2 cellular contexts compared by ENCODE assay signal in the genomic region with DNA sequence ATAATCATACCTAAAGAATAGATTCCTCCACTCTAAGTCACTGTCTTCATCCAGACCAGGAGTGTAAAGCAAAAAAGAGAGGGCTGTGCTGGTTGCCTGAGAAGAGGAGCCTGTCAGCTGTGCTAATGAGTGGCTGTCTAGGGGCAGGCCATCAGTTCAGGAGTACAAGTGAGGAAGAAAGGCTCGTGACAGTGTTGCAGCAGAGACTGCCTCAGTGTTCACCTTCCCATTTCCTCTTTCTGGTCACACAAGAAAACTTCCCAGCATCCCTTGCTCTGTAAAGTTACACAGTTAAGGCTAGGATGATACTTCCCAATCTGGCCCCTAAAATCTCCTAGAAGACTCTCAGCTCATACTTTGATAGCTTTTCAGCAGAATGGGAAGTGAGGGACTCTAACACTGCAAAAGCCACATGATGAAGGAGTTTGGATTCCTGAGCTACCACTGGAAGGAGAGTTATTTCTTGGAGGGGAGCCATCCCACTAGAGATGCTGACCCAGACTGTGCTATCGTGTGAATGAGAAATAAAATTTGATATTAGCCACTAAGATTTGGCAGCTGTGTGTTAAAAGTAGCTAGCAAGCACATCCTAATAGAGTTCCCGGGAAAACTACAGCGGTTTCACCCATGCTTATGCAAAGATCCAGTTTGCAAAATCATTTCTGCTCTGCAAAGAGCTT.
TF ChIP-seq lines count a peak whose summit lies in the region.

No MANE protein-coding gene starts in this region.

TF ChIP-seq in HepG2, 621 proteins besides CTCF, POLR2A, EP300 and RAD21 (continued from another document):
- TF ChIP-seq, protein P1, sequence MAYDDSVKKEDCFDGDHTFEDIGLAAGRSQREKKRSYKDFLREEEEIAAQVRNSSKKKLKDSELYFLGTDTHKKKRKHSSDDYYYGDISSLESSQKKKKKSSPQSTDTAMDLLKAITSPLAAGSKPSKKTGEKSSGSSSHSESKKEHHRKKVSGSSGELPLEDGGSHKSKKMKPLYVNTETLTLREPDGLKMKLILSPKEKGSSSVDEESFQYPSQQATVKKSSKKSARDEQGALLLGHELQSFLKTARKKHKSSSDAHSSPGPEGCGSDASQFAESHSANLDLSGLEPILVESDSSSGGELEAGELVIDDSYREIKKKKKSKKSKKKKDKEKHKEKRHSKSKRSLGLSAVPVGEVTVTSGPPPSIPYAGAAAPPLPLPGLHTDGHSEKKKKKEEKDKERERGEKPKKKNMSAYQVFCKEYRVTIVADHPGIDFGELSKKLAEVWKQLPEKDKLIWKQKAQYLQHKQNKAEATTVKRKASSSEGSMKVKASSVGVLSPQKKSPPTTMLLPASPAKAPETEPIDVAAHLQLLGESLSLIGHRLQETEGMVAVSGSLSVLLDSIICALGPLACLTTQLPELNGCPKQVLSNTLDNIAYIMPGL (CRISPR knock-in tag; IDR thresholded peaks at IDR 0.05; ENCODE audit: borderline replicate concordance in 1 of 2, low read depth in 1 of 2), result no peak
- TF ChIP-seq ZNF501 (CRISPR knock-in tag; IDR thresholded peaks at IDR 0.05) (no peak), KIAA2018 (CRISPR knock-in tag; IDR thresholded peaks at IDR 0.05; ENCODE audit: borderline replicate concordance) (no peak), PTBP1 (IDR thresholded peaks at IDR 0.05; ENCODE audit: low read depth, low read length, poor library complexity, severe bottlenecking) (no peak), NAIF1 (CRISPR knock-in tag; IDR thresholded peaks at IDR 0.05; ENCODE audit: borderline replicate concordance) (no peak), DRAP1 (CRISPR knock-in tag; IDR thresholded peaks at IDR 0.05) (no peak), RFX3 (CRISPR knock-in tag; IDR thresholded peaks at IDR 0.05) (no peak), NR2C2 (CRISPR knock-in tag; IDR thresholded peaks at IDR 0.05; ENCODE audit: borderline replicate concordance) (no peak), ZZZ3 (CRISPR knock-in tag; IDR thresholded peaks at IDR 0.05; ENCODE audit: borderline replicate concordance) (no peak), REPIN1 (CRISPR knock-in tag; IDR thresholded peaks at IDR 0.05; ENCODE audit: borderline replicate concordance, low read depth) (no peak), MIER3 (CRISPR knock-in tag; IDR thresholded peaks at IDR 0.05; ENCODE audit: borderline replicate concordance) (no peak), ZBTB1 (CRISPR knock-in tag; IDR thresholded peaks at IDR 0.05; ENCODE audit: borderline replicate concordance) (no peak)

TF ChIP-seq in WTC11, 78 proteins besides CTCF, POLR2A, EP300 and RAD21 (continued from another document):
- no peak for TF ChIP-seq ZSCAN18 (CRISPR knock-in tag; IDR thresholded peaks at IDR 0.05)
- TF ChIP-seq TEAD1 (CRISPR knock-in tag; IDR thresholded peaks at IDR 0.05), result no peak
- no peak for TF ChIP-seq RELA (CRISPR knock-in tag; IDR thresholded peaks at IDR 0.05; ENCODE audit: borderline replicate concordance)
- TF ChIP-seq ESRRA (CRISPR knock-in tag; IDR thresholded peaks at IDR 0.05; ENCODE audit: borderline replicate concordance), result no peak
